In genomic region chrX:134761788-134762187, GRCh38 we compare ENCODE assay signal across 10 cellular contexts. TPM values are rescaled to one million over a fixed set of nuclear protein-coding genes. Genes with fewer than 3 reads are reported as not detected.
DNase-seq lines count a peak whose midpoint lies in the region; ATAC-seq and TF ChIP-seq lines count a peak whose summit lies in the region.
"Had no signal": no experiment of that assay in that cellular context is flagged by ENCODE, and none has a peak within 500 bp of the region (broad histone marks: within the 10 kb centered on the region; RNA-seq: fewer than 3 reads in every experiment).

No MANE protein-coding gene starts in this region.

- H3K4me3 Mint-ChIP-seq in activated T-helper 17 cell treated with anti-CD3 and anti-CD28 coated beads, Interleukin-2, amount 50 U/mL, for 72 hours, result no peak overlapping the region
- H3K4me3 Mint-ChIP-seq in mesothelial cell of epicardium, result peak overlapping the region; percentile 0
- H3K4me3 Mint-ChIP-seq: naive B cell had no signal

- no peaks in the 10 kb centered on the region for H3K27me3 ChIP-seq in IMR-90 (ENCODE audit: control insufficient read depth, insufficient read depth, low read length)
- H3K27me3 ChIP-seq in MG63, result no peaks in the 10 kb centered on the region

- dilution Hi-C loops in IMR-90 (cut with HindIII; ENCODE audit: low sequenced_read_pairs, unreplicated experiment), result no loop called here

- no peak overlapping the region for H3K4ac ChIP-seq in IMR-90 (ENCODE audit: low read depth, low read length)

- H2BK5ac ChIP-seq in IMR-90 (ENCODE audit: low read depth, low read length, poor library complexity, severe bottlenecking), result no peak overlapping the region

- TF ChIP-seq CTCF in IMR-90 (conservative IDR thresholded peaks at IDR 0.05; ENCODE audit: low read depth, low read length) (peak; percentile 35), mesothelial cell of epicardium (IDR thresholded peaks at IDR 0.05; ENCODE audit: unreplicated experiment) (no peak)

- H3K36me3 Mint-ChIP-seq in activated T-helper 17 cell treated with anti-CD3 and anti-CD28 coated beads, Interleukin-2, amount 50 U/mL, for 72 hours (ENCODE audit: low read depth), result no peaks in the 10 kb centered on the region
- peaks cover 5% of the 10 kb centered on the region for H3K36me3 Mint-ChIP-seq in mesothelial cell of epicardium
- H3K36me3 Mint-ChIP-seq: naive B cell had no signal

- TF ChIP-seq RAD21 in IMR-90 (IDR thresholded peaks at IDR 0.05; ENCODE audit: low read length), result peak; percentile 38

- no peak overlapping the region for H4K5ac ChIP-seq in IMR-90 (ENCODE audit: low read depth, low read length)

- no peak overlapping the region for H3K27ac Mint-ChIP-seq in activated T-helper 17 cell treated with anti-CD3 and anti-CD28 coated beads, Interleukin-2, amount 50 U/mL, for 72 hours
- no peak overlapping the region for H3K27ac Mint-ChIP-seq in mesothelial cell of epicardium
- H3K27ac Mint-ChIP-seq: naive B cell had no signal

- H3K14ac ChIP-seq in IMR-90 (replicated peaks; ENCODE audit: low read depth, low read length), result no peak overlapping the region

- H3K4me3 ChIP-seq in IMR-90 (ENCODE audit: insufficient read depth, low read depth, low read length), result no peak overlapping the region
- no peak overlapping the region for H3K4me3 ChIP-seq in MG63

- no peak overlapping the region for H4K91ac ChIP-seq in IMR-90 (ENCODE audit: insufficient read depth, low read depth, low read length)

- no peak overlapping the region for H3K9ac ChIP-seq in IMR-90 (ENCODE audit: low read depth, low read length)

- no peaks in the 10 kb centered on the region for H3K36me3 ChIP-seq in IMR-90 (ENCODE audit: control insufficient read depth, insufficient read depth, low read length)
- H3K36me3 ChIP-seq in MG63, result no peaks in the 10 kb centered on the region

- H4K20me1 ChIP-seq in IMR-90 (ENCODE audit: insufficient read depth, low read length), result no peaks in the 10 kb centered on the region

- H3K4me1 ChIP-seq in IMR-90 (ENCODE audit: control insufficient read depth, insufficient read depth, low read length), result no peaks in the 10 kb centered on the region

- no peaks in the 10 kb centered on the region for H3K9me3 Mint-ChIP-seq in activated T-helper 17 cell treated with anti-CD3 and anti-CD28 coated beads, Interleukin-2, amount 50 U/mL, for 72 hours
- H3K9me3 Mint-ChIP-seq in mesothelial cell of epicardium, result peaks cover 43% of the 10 kb centered on the region

- intact Hi-C loops in IMR-90 (cut with micrococcal nuclease), result no loop called here

- no peaks in the 10 kb centered on the region for H3K27me3 Mint-ChIP-seq in activated T-helper 17 cell treated with anti-CD3 and anti-CD28 coated beads, Interleukin-2, amount 50 U/mL, for 72 hours
- H3K27me3 Mint-ChIP-seq in mesothelial cell of epicardium (ENCODE audit: low read depth), result no peaks in the 10 kb centered on the region
- H3K27me3 Mint-ChIP-seq: naive B cell had no signal

- in situ Hi-C loops in IMR-90 (cut with MboI; ENCODE audit: low sequenced_read_pairs), result no loop called here

- POLR2A ChIA-PET in IMR-90 (lab: Charles Lee; ENCODE audit: unreplicated experiment), result no interaction called here

- no peak for TF ChIP-seq POLR2A in IMR-90 (IDR thresholded peaks at IDR 0.05; ENCODE audit: low read depth, low read length)

- CTCF ChIA-PET in IMR-90 (lab: Yijun Ruan, JAX), result no interaction called here

- BruUV-seq in IMR-90 (replicated peaks; lab: Mats Ljungman, UMichigan), result no TSS peak

- H2BK15ac ChIP-seq in IMR-90 (ENCODE audit: low read depth, low read length), result no peak overlapping the region; the same call in 2 of the 3 replicates

- no peak overlapping the region for H2AFZ ChIP-seq in IMR-90 (replicated peaks; ENCODE audit: low read length, poor library complexity)

- no peak overlapping the region for H2BK120ac ChIP-seq in IMR-90 (ENCODE audit: low read depth, low read length)

- no peak overlapping the region for H2AK5ac ChIP-seq in IMR-90 (ENCODE audit: low read depth, low read length)

- no peak overlapping the region for H4K8ac ChIP-seq in IMR-90 (ENCODE audit: low read depth in 2 of 2, low read length in 2 of 2)

- H3K23ac ChIP-seq in IMR-90 (ENCODE audit: low read depth, low read length), result no peak overlapping the region

- no peak overlapping the region for H3K27ac ChIP-seq in IMR-90 (ENCODE audit: insufficient read depth, low read length)

- no peaks in the 10 kb centered on the region for H3K9me1 ChIP-seq in IMR-90 (ENCODE audit: insufficient read depth, low read length)

- H2AK9ac ChIP-seq in IMR-90 (replicated peaks; ENCODE audit: low read depth, low read length, poor library complexity), result no peak overlapping the region

- H3K9me3 ChIP-seq in IMR-90 (ENCODE audit: control insufficient read depth, insufficient read depth, low read length) (no peaks in the 10 kb centered on the region), MG63 (no peaks in the 10 kb centered on the region)

- H3K4me1 Mint-ChIP-seq in activated T-helper 17 cell treated with anti-CD3 and anti-CD28 coated beads, Interleukin-2, amount 50 U/mL, for 72 hours, result no peaks in the 10 kb centered on the region
- H3K4me1 Mint-ChIP-seq in mesothelial cell of epicardium, result no peaks in the 10 kb centered on the region
- H3K4me1 Mint-ChIP-seq: naive B cell had no signal

- H3K18ac ChIP-seq in IMR-90 (ENCODE audit: low read depth, low read length), result no peak overlapping the region

- WGBS in IMR-90 (ENCODE audit: extremely low coverage in 2 of 2, insufficient read length in 1 of 2), 2 experiments, result no CpG with 5 or more reads among the region's 4 CpGs

- H3K56ac ChIP-seq in IMR-90 (ENCODE audit: extremely low read depth, insufficient read depth, low read length), result no peak overlapping the region

- ATAC-seq in IMR-90 (ENCODE audit: low read depth) (no peak), HG03280 (IDR thresholded peaks at IDR 0.05; ENCODE audit: unreplicated experiment) (no peak)
- peak; percentile 38 for ATAC-seq in activated T-helper 17 cell treated with anti-CD3 and anti-CD28 coated beads, Interleukin-2, amount 50 U/mL, for 72 hours (replicated peaks)
- ATAC-seq: stimulated activated naive CD8-positive, alpha-beta T cell treated with anti-CD3 and anti-CD28 coated beads, Interleukin-15, Interleukin-2, amounts not matched to agents 100 U/mL and 50 U/mL, for 24 hours had no signal

- no peaks in the 10 kb centered on the region for H3K79me1 ChIP-seq in IMR-90 (ENCODE audit: low read depth in 1 of 2, low read length in 2 of 2)

- no peak overlapping the region for H2BK20ac ChIP-seq in IMR-90 (ENCODE audit: low read depth, low read length)

- DNase-seq in SIG-M5 treated with dmso at 0.1 percent for 504 hours (lab: John Stamatoyannopoulos, UW; ENCODE audit: unreplicated experiment) (peak; percentile 26), SIG-M5 (lab: John Stamatoyannopoulos, UW) (no peak), IMR-90 (no peak), mesothelial cell of epicardium (ENCODE audit: low spot score in 2 of 2, unreplicated experiment in 2 of 2) (no peak), T-helper 9 cell (no peak), MG63 (no peak)
- DNase-seq: naive B cell; stimulated activated naive CD8-positive, alpha-beta T cell treated with anti-CD3 and anti-CD28 coated beads, Interleukin-15, Interleukin-2, amounts not matched to agents 100 U/mL and 50 U/mL, for 24 hours had no signal

- no peak overlapping the region for H3K4me2 ChIP-seq in IMR-90 (ENCODE audit: low read depth, low read length)

TF ChIP-seq in IMR-90, 13 proteins besides CTCF, POLR2A, EP300 and RAD21:
- TF ChIP-seq SMC3 (IDR thresholded peaks at IDR 0.05; ENCODE audit: low read depth, low read length) (peak; percentile 13; the same call in 1 of the 2 replicates), CEBPB (IDR thresholded peaks at IDR 0.05; ENCODE audit: low read depth, low read length) (no peak)

RNA-seq across cellular contexts. Expression of gene PABIR2, which starts 35.2 kb away (rescaled TPM):
- total RNA-seq in IMR-90 (2012; rRNA removed) (11.4 and 14.9 TPM in 2 replicates), mesothelial cell of epicardium (22.0 to 23.0 TPM (median 22.0 TPM) in 3 replicates)
- polyA plus RNA-seq in IMR-90 (2012; rRNA removed), result 19.6 and 27.9 TPM in 2 replicates
- polyA plus RNA-seq in IMR-90 (2012; cell fraction: cytosol; rRNA removed), result 3.8 and 5.3 TPM in 2 replicates
- 14.1 and 107 TPM in 2 replicates for polyA plus RNA-seq in IMR-90 (2012; cell fraction: nucleus; rRNA removed; ENCODE audit: low replicate concordance)
- total RNA-seq in activated T-helper 17 cell treated with anti-CD3 and anti-CD28 coated beads, Interleukin-2, amount 50 U/mL, for 72 hours, result 10 to 100 TPM; 46.1 to 52.1 TPM
- total RNA-seq in MG63 (2014; rRNA removed; shearing (Covaris generic); ENCODE audit: low replicate concordance), result 9.3 and 15.0 TPM in 2 replicates
